ENCODE assay signal across 8 cellular contexts in genomic region chr19:44847144-44848035, GRCh38. TPM values are rescaled to one million over a fixed set of nuclear protein-coding genes. Genes with fewer than 3 reads are reported as not detected.
DNase-seq lines count a peak whose midpoint lies in the region; ATAC-seq and TF ChIP-seq lines count a peak whose summit lies in the region.

No MANE protein-coding gene starts in this region.

- H3K4me1 ChIP-seq in left lung, result peaks cover 13 to 63% of the 10 kb centered on the region in 2 donors

- ATAC-seq in left lung (peak; percentile 41), GM21825 (IDR thresholded peaks at IDR 0.05; ENCODE audit: unreplicated experiment) (no peak)

- H3K4me3 ChIP-seq in coronary artery (peak overlapping the region; percentile 92), left lung (peak overlapping the region; percentile 85 to 96)

- no peaks in the 10 kb centered on the region for H3K27me3 ChIP-seq in left lung

- H3K27ac ChIP-seq in coronary artery (peak overlapping the region; percentile 95 to 96), left lung (peak overlapping the region; percentile 93 to 96)

- H3K36me3 ChIP-seq in left lung, result peaks cover 0 to 3% of the 10 kb centered on the region in 2 donors

- peak; percentile 26 for DNase-seq in SIG-M5 treated with dmso at 0.1 percent for 504 hours (lab: John Stamatoyannopoulos, UW; ENCODE audit: unreplicated experiment)
- no peak for DNase-seq in SIG-M5 (lab: John Stamatoyannopoulos, UW)
- peak; percentile 45 for DNase-seq in RKO (ENCODE audit: low spot score)
- peak; percentile 87 for DNase-seq in coronary artery (ENCODE audit: low spot score)
- DNase-seq in left lung, result peak; percentile 80 to 91
- DNase-seq in stromal cell of bone marrow (ENCODE audit: low read depth), result peak; percentile 43
- no peak for DNase-seq in T1000 (lab: John Stamatoyannopoulos, UW)

- intact Hi-C loops in left lung (cut with DNase I), result no loop called here

- H3K9me3 ChIP-seq in left lung, result no peaks in the 10 kb centered on the region

- TF ChIP-seq CTCF in coronary artery (IDR thresholded peaks at IDR 0.05), result no peak
- no peak for TF ChIP-seq CTCF in left lung (IDR thresholded peaks at IDR 0.05)

RNA-seq across cellular contexts. Expression of gene NECTIN2, which starts 1.3 kb away (rescaled TPM):
- 100 to 1,000 TPM in 1 of 2 donors, 10 to 100 TPM in 1; 86.7 to 145 TPM for total RNA-seq in left lung

RNA-seq across cellular contexts. Expression of gene BCAM, which starts 38.5 kb away (rescaled TPM):
- total RNA-seq in left lung, result 100 to 1,000 TPM; 110 to 389 TPM

RNA-seq across cellular contexts. Expression of gene TOMM40, which starts 43.7 kb away (rescaled TPM):
- total RNA-seq in left lung, result 10 to 100 TPM; 42.0 to 79.9 TPM

RNA-seq across cellular contexts. Expression of gene APOE, which starts 58.2 kb away (rescaled TPM):
- 100 to 1,000 TPM; 196 to 757 TPM for total RNA-seq in left lung

Comparison
In these comparisons a context has a peak if more than half of its experiments do, and no peak if none do; other contexts are left out.
1. DNase-seq: peak in SIG-M5 treated with dmso at 0.1 percent for 504 hours (single experiment), RKO (single experiment), coronary artery (single experiment), left lung (2 of 2) and stromal cell of bone marrow (single experiment); none in SIG-M5 (single experiment) and T1000 (single experiment).